ENCODE assay signal across 6 cellular contexts in genomic region chr3:12743583-12743982, GRCh38. TPM values are rescaled to one million over a fixed set of nuclear protein-coding genes. Genes with fewer than 3 reads are reported as not detected.
"Had no signal": no experiment of that assay in that cellular context is flagged by ENCODE, and none has a peak within 500 bp of the region (broad histone marks: within the 10 kb centered on the region; RNA-seq: fewer than 3 reads in every experiment).

No MANE protein-coding gene starts in this region.

- H3K4me3 ChIP-seq: GM23338 had no signal

- DNase-seq: H9, HCEC 1CT, IMR-90 had no signal

- ATAC-seq: GM23338 had no signal

RNA-seq across cellular contexts. Expression of gene TMEM40, which starts 15.5 kb away (rescaled TPM):
- total RNA-seq: H1, H9, HT-29, IMR-90 had no signal

RNA-seq across cellular contexts. Expression of gene CAND2, which starts 52.9 kb away (rescaled TPM):
- total RNA-seq: HT-29 had no signal
